In the genomic region with DNA sequence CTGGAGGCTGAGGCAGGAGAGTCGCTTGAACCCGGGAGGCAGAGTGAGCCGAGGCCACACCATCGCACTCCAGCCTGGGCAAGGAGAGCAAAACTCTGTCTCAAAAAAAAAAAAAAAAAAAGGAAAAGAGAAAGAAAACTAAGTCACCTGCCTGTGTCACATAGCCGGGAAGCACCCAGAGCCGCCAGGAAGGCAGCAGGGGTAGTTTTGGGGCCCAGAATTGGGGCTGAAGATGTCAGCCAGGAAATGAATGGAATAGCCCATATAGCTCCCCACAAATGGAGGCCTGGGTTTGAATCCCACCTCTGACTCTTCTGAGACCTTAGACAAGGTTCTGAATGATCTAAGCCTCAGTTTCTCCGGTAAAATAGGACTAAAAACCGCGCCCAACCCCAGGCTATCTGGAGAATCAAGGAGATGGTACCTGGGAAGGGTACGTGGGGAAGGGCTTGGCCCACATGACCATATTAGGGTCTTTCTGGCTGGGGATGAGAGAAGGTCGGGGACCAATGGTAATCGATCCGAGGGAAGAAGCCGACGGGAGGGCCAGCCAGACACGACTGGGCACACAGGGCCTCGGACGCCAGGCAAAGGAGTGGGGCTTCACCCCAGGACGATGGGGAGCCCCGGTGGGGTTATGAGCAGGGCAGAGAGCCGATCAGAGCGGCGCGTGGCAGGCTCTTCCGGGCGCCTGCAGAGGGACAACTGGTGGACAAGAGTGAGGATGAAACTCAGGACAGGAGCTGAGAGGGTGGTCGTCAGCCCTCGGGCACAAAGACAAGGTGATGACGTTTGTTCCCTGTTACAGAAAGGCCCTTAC, we compare ENCODE assay signal across 8 cellular contexts. TPM values are rescaled to one million over a fixed set of nuclear protein-coding genes. Genes with fewer than 3 reads are reported as not detected.
DNase-seq lines count a peak whose midpoint lies in the region; ATAC-seq and TF ChIP-seq lines count a peak whose summit lies in the region.

No MANE protein-coding gene starts in this region.

- no peaks in the 10 kb centered on the region for H3K9me3 Mint-ChIP-seq in activated B cell treated with CpG ODN at 0.5 μM for 24 hours

- peaks cover 54% of the 10 kb centered on the region for H3K4me1 Mint-ChIP-seq in activated B cell treated with CpG ODN at 0.5 μM for 24 hours

- peaks cover 12% of the 10 kb centered on the region for H3K27me3 Mint-ChIP-seq in activated B cell treated with CpG ODN at 0.5 μM for 24 hours

- DNase-seq in AG09309 (ENCODE audit: low read depth) = no peak
- no peak for DNase-seq in activated B cell treated with CpG ODN at 0.5 μM for 24 hours
- DNase-seq in left cardiac atrium = peak; percentile 36
- DNase-seq in skeletal muscle cell (ENCODE audit: low read depth) = no peak
- no peak for DNase-seq in erythroblast (lab: John Stamatoyannopoulos, UW)
- no peak for DNase-seq in NCI-H2107 treated with DMSO at 0.1 percent for 48 hours (lab: John Stamatoyannopoulos, UW; ENCODE audit: unreplicated experiment)

- peak overlapping the region; percentile 75 for H3K27ac Mint-ChIP-seq in activated B cell treated with CpG ODN at 0.5 μM for 24 hours

- CTCF ChIA-PET in activated B cell treated with CpG ODN at 0.5 μM for 24 hours (lab: Charles Lee) = interaction anchor here (0.7 to 5.3 kb wide), 7 partner anchors 9 to 53 kb away, joined by 3 to 17 read pairs (median 5); partner anchors contain the start of gene CCDC124

- TF ChIP-seq POLR2A in erythroblast (IDR thresholded peaks at IDR 0.05; ENCODE audit: low read length) = no peak

- POLR2A ChIA-PET in activated B cell treated with CpG ODN at 0.5 μM for 24 hours (lab: Charles Lee) = interaction anchor here (0.6 to 4.2 kb wide), 19 partner anchors 9 to 897 kb away, joined by 3 to 45 read pairs (median 5); partner anchors contain the start of genes ARRDC2, CCDC124, FCHO1 and LSM4

- H3K4me3 ChIP-seq in AG09309 (ENCODE audit: control insufficient read depth, low read depth, low read length) = peak overlapping the region; percentile 45
- H3K4me3 ChIP-seq in skeletal muscle cell (ENCODE audit: low read depth, low read length) = peak overlapping the region; percentile 53

- TF ChIP-seq CTCF in AG09309 (IDR thresholded peaks at IDR 0.05; ENCODE audit: control insufficient read depth, insufficient read depth, low read depth, low read length, missing control alignments) (no peak), activated B cell treated with CpG ODN at 0.5 μM for 24 hours (IDR thresholded peaks at IDR 0.05) (no peak)

- intact Hi-C loops in activated B cell treated with CpG ODN at 0.5 μM for 24 hours (cut with micrococcal nuclease) = loop anchor here (1.0 to 10.0 kb wide), 7 partner anchors 9 to 468 kb away; partner anchors contain the start of genes MAST3, RAB3A and SSBP4
- intact Hi-C loops in left cardiac atrium (cut with DNase I) = loop anchor here (2.0 to 10.0 kb wide), 2 partner anchors 48 to 108 kb away; no protein-coding TSS in a partner anchor

- ATAC-seq in GM19035 (IDR thresholded peaks at IDR 0.05; ENCODE audit: unreplicated experiment) = peak; percentile 29
- peak; percentile 23 for ATAC-seq in HG03196 (IDR thresholded peaks at IDR 0.05; ENCODE audit: unreplicated experiment)
- ATAC-seq in activated B cell treated with CpG ODN at 0.5 μM for 24 hours (ENCODE audit: low read depth) = peak; percentile 19
- peak; percentile 23 to 29 for ATAC-seq in left cardiac atrium

- peak overlapping the region; percentile 83 for H3K4me3 Mint-ChIP-seq in activated B cell treated with CpG ODN at 0.5 μM for 24 hours

- peaks cover 9% of the 10 kb centered on the region for H3K36me3 Mint-ChIP-seq in activated B cell treated with CpG ODN at 0.5 μM for 24 hours (ENCODE audit: low read depth)

RNA-seq across cellular contexts. Expression of gene CCDC124, which starts 14.4 kb away (rescaled TPM):
- total RNA-seq in activated B cell treated with CpG ODN at 0.5 μM for 24 hours (49.9 and 59.5 TPM in 2 replicates), left cardiac atrium (10 to 100 TPM; 74.5 to 86.8 TPM)

RNA-seq across cellular contexts. Expression of gene KCNN1, which starts 19.7 kb away (rescaled TPM):
- total RNA-seq in activated B cell treated with CpG ODN at 0.5 μM for 24 hours (0.17 TPM in 1 of 2 replicates, not detected in the other), left cardiac atrium (1 to 10 TPM; 1.7 to 1.8 TPM)
